ENCODE assay signal across 12 cellular contexts in the genomic region with DNA sequence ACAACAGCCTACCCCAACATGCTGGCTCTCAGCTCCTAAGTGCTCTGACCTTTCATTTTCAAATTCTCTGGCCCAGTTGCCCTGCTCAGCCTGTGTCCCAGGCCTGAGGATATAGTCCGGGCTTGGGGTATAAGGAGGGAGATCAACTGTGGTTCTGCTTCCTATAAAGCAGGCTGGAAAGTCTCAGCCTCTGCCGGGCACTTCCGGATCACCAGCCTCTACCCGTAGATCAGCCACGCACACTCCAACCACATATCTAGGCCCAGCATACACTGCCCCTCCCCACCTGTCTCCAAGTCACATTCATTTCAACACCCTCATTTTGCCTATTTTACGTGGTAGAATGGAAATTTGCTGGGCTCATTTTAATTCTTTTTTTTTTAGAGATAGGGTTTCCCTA.
"Had no signal": no experiment of that assay in that cellular context is flagged by ENCODE, and none has a peak within 500 bp of the region (broad histone marks: within the 10 kb centered on the region; RNA-seq: fewer than 3 reads in every experiment).

No MANE protein-coding gene starts in this region.

- H3K27me3 Mint-ChIP-seq: activated CD4-positive, alpha-beta memory T cell treated with anti-CD3 and anti-CD28 coated beads, Interleukin-2, amount 10 ng/mL, durations not matched to agents 7 days and 5 days; activated CD4-positive, alpha-beta T cell treated with anti-CD3 and anti-CD28 coated beads for 36 hours had no signal

- ATAC-seq: activated CD4-positive, alpha-beta T cell treated with anti-CD3 and anti-CD28 coated beads for 36 hours; gastrocnemius medialis; heart right ventricle had no signal

- DNase-seq: activated CD4-positive, alpha-beta memory T cell treated with anti-CD3 and anti-CD28 coated beads, Interleukin-2, amount 10 ng/mL, durations not matched to agents 7 days and 5 days; activated CD4-positive, alpha-beta T cell treated with anti-CD3 and anti-CD28 coated beads for 36 hours; activated CD8-positive, alpha-beta memory T cell treated with anti-CD3 and anti-CD28 coated beads, Interleukin-2, amount 50 U/mL, for 4 hours; activated naive CD4-positive, alpha-beta T cell; gastrocnemius medialis; heart right ventricle; islet precursor cell; left ventricle myocardium inferior; mesendoderm; stimulated activated CD4-positive, alpha-beta T cell treated with anti-CD3 and anti-CD28 coated beads, Interleukin-4, amount 100 ng/mL, for 4 hours; SW 1271; WERI-Rb-1 had no signal

- H3K9me3 Mint-ChIP-seq: activated CD4-positive, alpha-beta memory T cell treated with anti-CD3 and anti-CD28 coated beads, Interleukin-2, amount 10 ng/mL, durations not matched to agents 7 days and 5 days had no signal

- H3K27ac Mint-ChIP-seq: activated CD4-positive, alpha-beta memory T cell treated with anti-CD3 and anti-CD28 coated beads, Interleukin-2, amount 10 ng/mL, durations not matched to agents 7 days and 5 days had no signal

- H3K4me3 Mint-ChIP-seq: activated CD4-positive, alpha-beta memory T cell treated with anti-CD3 and anti-CD28 coated beads, Interleukin-2, amount 10 ng/mL, durations not matched to agents 7 days and 5 days; activated CD4-positive, alpha-beta T cell treated with anti-CD3 and anti-CD28 coated beads for 36 hours had no signal
